ENCODE assay signal across 8 cellular contexts in genomic region chr4:77862478-77863216, GRCh38. TPM values are rescaled to one million over a fixed set of nuclear protein-coding genes. Genes with fewer than 3 reads are reported as not detected.
A peak's percentile ranks its signal among the peaks of the same experiment; 100 is the strongest.
DNase-seq lines count a peak whose midpoint lies in the region; ATAC-seq and TF ChIP-seq lines count a peak whose summit lies in the region.

MRPL1 (plus strand) TSS chr4:77862830; CDS start chr4:77862849, 19 bp downstream.

- peak; percentile 35 for TF ChIP-seq RAD21 in SK-N-SH (IDR thresholded peaks at IDR 0.05; ENCODE audit: low read length)

- H3K36me3 ChIP-seq in SK-N-SH (replicated peaks in 1 of 2; ENCODE audit: control insufficient read depth in 1 of 2, insufficient read depth in 2 of 2, low read length in 1 of 2), result peaks cover 2 to 16% of the 10 kb centered on the region in 2 experiments
- H3K36me3 ChIP-seq in suprapubic skin, result peaks cover 7% of the 10 kb centered on the region

- POLR2A ChIA-PET in SK-N-SH (lab: Yijun Ruan, JAX), result interaction anchor here (0.9 to 1.4 kb wide), 5 partner anchors 39 to 196 kb away, joined by 3 to 6 read pairs (median 3); partner anchors contain the start of gene FRAS1

- H3F3A ChIP-seq in SK-N-SH (replicated peaks; ENCODE audit: insufficient read depth), result peaks cover 20% of the 10 kb centered on the region

- peaks cover 39% of the 10 kb centered on the region for H3K79me2 ChIP-seq in SK-N-SH (ENCODE audit: insufficient read depth)

- TF ChIP-seq EP300 in SK-N-SH (IDR thresholded peaks at IDR 0.05; ENCODE audit: borderline replicate concordance in 1 of 2, low read depth in 1 of 2, low read length in 1 of 2), result peak; percentile 6 to 56; a peak in 1 of 4 replicates
- no peak for TF ChIP-seq EP300 in suprapubic skin (IDR thresholded peaks at IDR 0.05)

- CTCF ChIA-PET in SK-N-SH (lab: Yijun Ruan, JAX), result interaction anchor here (0.6 to 2.7 kb wide), 16 partner anchors 9 to 261 kb away, joined by 3 to 17 read pairs (median 4); partner anchors contain the start of gene CNOT6L

- peak within 1 kb of the TSS; percentile 86 for H3K4me2 ChIP-seq in SK-N-SH

- no peaks in the 10 kb centered on the region for H3K9me2 ChIP-seq in SK-N-SH

- H3K4me3 ChIP-seq in SK-N-SH (ENCODE audit: low read depth in 2 of 2, low read length in 1 of 2) (peak within 1 kb of the TSS; percentile 69 to 98), suprapubic skin (peak within 1 kb of the TSS; percentile 73)

- H3K4me1 ChIP-seq in SK-N-SH (ENCODE audit: control insufficient read depth in 1 of 2, insufficient read depth in 2 of 2, low read depth in 1 of 2, low read length in 1 of 2), result no peaks in the 10 kb centered on the region; a peak in 2 of 4 replicates
- peaks cover 20% of the 10 kb centered on the region for H3K4me1 ChIP-seq in suprapubic skin

- H3K27me3 ChIP-seq in SK-N-SH (ENCODE audit: insufficient read depth) (no peaks in the 10 kb centered on the region), suprapubic skin (no peaks in the 10 kb centered on the region)

- no peaks in the 10 kb centered on the region for H3K9me3 ChIP-seq in SK-N-SH
- no peaks in the 10 kb centered on the region for H3K9me3 ChIP-seq in suprapubic skin

- TF ChIP-seq CTCF in SK-N-SH (IDR thresholded peaks at IDR 0.05) (peak; percentile 9; the same call in 1 of the 2 replicates), suprapubic skin (IDR thresholded peaks at IDR 0.05) (no peak)

- TF ChIP-seq POLR2A in suprapubic skin (IDR thresholded peaks at IDR 0.05), result peak; percentile 41 to 64

- H3K27ac ChIP-seq in SK-N-SH (ENCODE audit: low read depth in 2 of 2, low read length in 1 of 2) (peak within 1 kb of the TSS; percentile 97 to 99), suprapubic skin (peak within 1 kb of the TSS; percentile 99)

- H3K9ac ChIP-seq in SK-N-SH, result peak within 1 kb of the TSS; percentile 97

- DNase-seq in GM04504 (ENCODE audit: low read depth) (peak; percentile 91), NCI-H1048 (lab: John Stamatoyannopoulos, UW) (peak; percentile 90), SK-N-SH (peak; percentile 77), germinal center (ENCODE audit: low spot score) (peak; percentile 80), nucleus accumbens (lab: John Stamatoyannopoulos, UW) (peak; percentile 33 to 95 (median 80)), suprapubic skin (ENCODE audit: low spot score in 2 of 2) (peak; percentile 94 to 95)
- peak; percentile 84 for DNase-seq in activated naive CD4-positive, alpha-beta T cell treated with anti-CD3 and anti-CD28 coated beads, Interleukin-2, amount 50 U/mL, for 16 hours

- peak; percentile 83 for ATAC-seq in HG02571 (IDR thresholded peaks at IDR 0.05; ENCODE audit: unreplicated experiment)

- 1% methylated on average over 33 of the region's 33 CpGs for WGBS in SK-N-SH (ENCODE audit: low lambda C conversion rate)
- WGBS in suprapubic skin, result under 1% methylated on average over 33 of the region's 33 CpGs

- H4K20me1 ChIP-seq in SK-N-SH (ENCODE audit: insufficient read depth), result no peaks in the 10 kb centered on the region

- H2AFZ ChIP-seq in SK-N-SH (ENCODE audit: low read depth), result peak within 1 kb of the TSS; percentile 98

TF ChIP-seq in SK-N-SH, 30 proteins besides CTCF, POLR2A, EP300 and RAD21 (continues in another document):
- TF ChIP-seq IRF3 (IDR thresholded peaks at IDR 0.05; ENCODE audit: low read depth, low read length) (no peak; the same call in 1 of the 2 replicates), MEF2A (IDR thresholded peaks at IDR 0.05; ENCODE audit: borderline replicate concordance, low read depth) (no peak), TAF1 (IDR thresholded peaks at IDR 0.05; ENCODE audit: borderline replicate concordance, low read depth, low read length) (peak; percentile 100), POLR2AphosphoS5 (IDR thresholded peaks at IDR 0.05; ENCODE audit: low read depth, low read length) (peak; percentile 94), RCOR1 (IDR thresholded peaks at IDR 0.05; ENCODE audit: low read length) (peak; percentile 59; the same call in 1 of the 2 replicates), FOSL2 (IDR thresholded peaks at IDR 0.05; ENCODE audit: borderline replicate concordance, low read depth) (no peak), NFIC (IDR thresholded peaks at IDR 0.05; ENCODE audit: borderline replicate concordance) (no peak; the same call in 1 of the 2 replicates), PBX3 (IDR thresholded peaks at IDR 0.05) (no peak; the same call in 1 of the 2 replicates), MXI1 (IDR thresholded peaks at IDR 0.05; ENCODE audit: low read depth, low read length) (peak; percentile 99), ZBTB33 (IDR thresholded peaks at IDR 0.05; ENCODE audit: borderline replicate concordance, low read depth) (no peak), USF1 (IDR thresholded peaks at IDR 0.05; ENCODE audit: borderline replicate concordance, low read depth) (0 out of 2 replicates have a peak, but pooled peaks have one; percentile 20), JUND (IDR thresholded peaks at IDR 0.05) (peak; percentile 36), GABPA (IDR thresholded peaks at IDR 0.05; ENCODE audit: low read depth) (peak; percentile 91), USF2 (IDR thresholded peaks at IDR 0.05; ENCODE audit: borderline replicate concordance, low read depth, low read length) (no peak), CHD2 (IDR thresholded peaks at IDR 0.05; ENCODE audit: low read length, partially characterized antibody) (peak; percentile 90), EZH2phosphoT487 (IDR thresholded peaks at IDR 0.05; ENCODE audit: borderline replicate concordance, low read depth) (no peak), TEAD4 (IDR thresholded peaks at IDR 0.05; ENCODE audit: borderline replicate concordance, insufficient read depth) (no peak), TCF12 (IDR thresholded peaks at IDR 0.05) (peak; percentile 46; the same call in 1 of the 2 replicates), SIN3A (IDR thresholded peaks at IDR 0.05; ENCODE audit: borderline replicate concordance, low read depth, low read length) (peak; percentile 93; the same call in 1 of the 2 replicates), SMC3 (IDR thresholded peaks at IDR 0.05; ENCODE audit: low read depth, low read length) (no peak), FOXJ3 (CRISPR knock-in tag; IDR thresholded peaks at IDR 0.05) (no peak; the same call in 1 of the 2 replicates), RFX5 (IDR thresholded peaks at IDR 0.05; ENCODE audit: low read length) (no peak)

RNA-seq across cellular contexts. Expression of gene MRPL1, which starts in this region (rescaled TPM):
- 11.0 and 13.0 TPM in 2 replicates for polyA plus RNA-seq in SK-N-SH (2012; rRNA removed)
- 18.3 and 28.8 TPM in 2 replicates for polyA plus RNA-seq in SK-N-SH (2012; cell fraction: cytosol; rRNA removed)
- 3.5 and 6.7 TPM in 2 replicates for polyA plus RNA-seq in SK-N-SH (2012; cell fraction: nucleus; rRNA removed)
- total RNA-seq in suprapubic skin, result 10 to 100 TPM; 13.2 to 28.2 (median 15.6) TPM

Comparison
In these comparisons a context has a peak if more than half of its experiments do, and no peak if none do; other contexts are left out.
1. Peak in every context shown above with its lines: DNase-seq, ATAC-seq, H3K4me3 ChIP-seq and H3K27ac ChIP-seq.